In genomic region chrX:134602410-134602809, GRCh38 we compare ENCODE assay signal across 32 cellular contexts. TPM values are rescaled to one million over a fixed set of nuclear protein-coding genes. Genes with fewer than 3 reads are reported as not detected.
"Had no signal": no experiment of that assay in that cellular context is flagged by ENCODE, and none has a peak within 500 bp of the region (broad histone marks: within the 10 kb centered on the region; RNA-seq: fewer than 3 reads in every experiment).

No MANE protein-coding gene starts in this region.

- H3K27ac ChIP-seq: body of pancreas, colonic mucosa, epithelial cell of prostate, esophagus squamous epithelium, gastroesophageal sphincter, heart right ventricle had no signal

- ATAC-seq: activated naive CD4-positive, alpha-beta T cell treated with anti-CD3 and anti-CD28 coated beads, Interleukin-2, amount 50 U/mL, for 72 hours; activated T-cell treated with anti-CD3 and anti-CD28 coated beads, Interleukin-2, amount 50 U/mL, for 72 hours; body of pancreas; gastroesophageal sphincter; heart right ventricle had no signal

- DNase-seq: activated CD4-positive, alpha-beta memory T cell treated with anti-CD3 and anti-CD28 coated beads, Interleukin-2, amount 10 ng/mL, durations not matched to agents 7 days and 5 days; activated CD4-positive, alpha-beta T cell treated with anti-CD3 and anti-CD28 coated beads for 1 hour; activated CD4-positive, alpha-beta T cell treated with anti-CD3 and anti-CD28 coated beads for 4 hours; activated CD4-positive, alpha-beta T cell treated with anti-CD3 and anti-CD28 coated beads, Interleukin-2, amount 10 ng/mL, durations not matched to agents 7 days and 5 days; activated CD4-positive, alpha-beta T cell treated with anti-CD3 and anti-CD28 coated beads, Interleukin-2, amount 50 U/mL, for 4 hours; activated CD4-positive, CD25-positive, alpha-beta regulatory T cell; activated CD8-positive, alpha-beta memory T cell treated with anti-CD3 and anti-CD28 coated beads, Interleukin-2, amount 50 U/mL, for 48 hours; activated gamma-delta T cell; activated naive CD4-positive, alpha-beta T cell; activated naive CD4-positive, alpha-beta T cell treated with anti-CD3 and anti-CD28 coated beads, Interleukin-2, amount 10 ng/mL, durations not matched to agents 7 days and 5 days; activated naive CD8-positive, alpha-beta T cell treated with anti-CD3 and anti-CD28 coated beads, Interleukin-2, amount 10 ng/mL, durations not matched to agents 7 days and 5 days; activated T-cell treated with anti-CD3 and anti-CD28 coated beads for 4 hours; activated T-cell treated with anti-CD3 and anti-CD28 coated beads, Interleukin-2, amount 50 U/mL, for 24 hours; activated T-cell treated with anti-CD3 and anti-CD28 coated beads, Interleukin-2, amount 50 U/mL, for 72 hours; anterior cingulate cortex; body of pancreas; caudate nucleus; colonic mucosa; effector CD8-positive, alpha-beta T cell; esophagus squamous epithelium; foreskin melanocyte; heart right ventricle; T-helper 1 cell; T-helper 2 cell had no signal

- H3K36me3 ChIP-seq: colonic mucosa, esophagus squamous epithelium, gastroesophageal sphincter, heart right ventricle had no signal

- H3K9me3 ChIP-seq: body of pancreas, colonic mucosa, esophagus squamous epithelium, gastroesophageal sphincter had no signal

- H3K27me3 ChIP-seq: body of pancreas, colonic mucosa, esophagus squamous epithelium, gastroesophageal sphincter had no signal

- FAIRE-seq: endometrium, endothelial cell of umbilical vein had no signal

- H3K4me1 ChIP-seq: colonic mucosa, gastroesophageal sphincter had no signal

- H3K4me3 ChIP-seq: body of pancreas, colonic mucosa, esophagus squamous epithelium, gastroesophageal sphincter, heart right ventricle had no signal

RNA-seq across cellular contexts. Expression of gene PLAC1, which starts 55.9 kb away (rescaled TPM):
- total RNA-seq: activated CD4-positive, alpha-beta memory T cell treated with anti-CD3 and anti-CD28 coated beads, Interleukin-2, amount 10 ng/mL, durations not matched to agents 7 days and 5 days; activated CD4-positive, alpha-beta T cell treated with anti-CD3 and anti-CD28 coated beads, Interleukin-2, amount 10 ng/mL, durations not matched to agents 7 days and 5 days; activated naive CD4-positive, alpha-beta T cell treated with anti-CD3 and anti-CD28 coated beads, Interleukin-2, amount 50 U/mL, for 72 hours; activated naive CD8-positive, alpha-beta T cell treated with anti-CD3 and anti-CD28 coated beads, Interleukin-2, amount 10 ng/mL, durations not matched to agents 7 days and 5 days; body of pancreas; chondrocyte; colonic mucosa; dermis microvascular lymphatic vessel endothelial cell; gastroesophageal sphincter; glomerular endothelial cell; heart right ventricle had no signal
